In genomic region chr2:230685165-230685560, GRCh38 we compare ENCODE assay signal across 1 cellular context.
TF ChIP-seq lines count a peak whose summit lies in the region.

No MANE protein-coding gene starts in this region.

TF ChIP-seq in SK-N-SH, 30 proteins besides CTCF, POLR2A, EP300 and RAD21 (continued from another document):
- no peak for TF ChIP-seq PBX3 (IDR thresholded peaks at IDR 0.05)
- no peak for TF ChIP-seq POLR2AphosphoS5 (IDR thresholded peaks at IDR 0.05; ENCODE audit: low read depth, low read length)
- TF ChIP-seq, protein P1, sequence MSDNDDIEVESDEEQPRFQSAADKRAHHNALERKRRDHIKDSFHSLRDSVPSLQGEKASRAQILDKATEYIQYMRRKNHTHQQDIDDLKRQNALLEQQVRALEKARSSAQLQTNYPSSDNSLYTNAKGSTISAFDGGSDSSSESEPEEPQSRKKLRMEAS (IDR thresholded peaks at IDR 0.05; ENCODE audit: low read depth), result no peak
- no peak for TF ChIP-seq FOXM1 (IDR thresholded peaks at IDR 0.05; ENCODE audit: low read depth)
- TF ChIP-seq, protein P2, sequence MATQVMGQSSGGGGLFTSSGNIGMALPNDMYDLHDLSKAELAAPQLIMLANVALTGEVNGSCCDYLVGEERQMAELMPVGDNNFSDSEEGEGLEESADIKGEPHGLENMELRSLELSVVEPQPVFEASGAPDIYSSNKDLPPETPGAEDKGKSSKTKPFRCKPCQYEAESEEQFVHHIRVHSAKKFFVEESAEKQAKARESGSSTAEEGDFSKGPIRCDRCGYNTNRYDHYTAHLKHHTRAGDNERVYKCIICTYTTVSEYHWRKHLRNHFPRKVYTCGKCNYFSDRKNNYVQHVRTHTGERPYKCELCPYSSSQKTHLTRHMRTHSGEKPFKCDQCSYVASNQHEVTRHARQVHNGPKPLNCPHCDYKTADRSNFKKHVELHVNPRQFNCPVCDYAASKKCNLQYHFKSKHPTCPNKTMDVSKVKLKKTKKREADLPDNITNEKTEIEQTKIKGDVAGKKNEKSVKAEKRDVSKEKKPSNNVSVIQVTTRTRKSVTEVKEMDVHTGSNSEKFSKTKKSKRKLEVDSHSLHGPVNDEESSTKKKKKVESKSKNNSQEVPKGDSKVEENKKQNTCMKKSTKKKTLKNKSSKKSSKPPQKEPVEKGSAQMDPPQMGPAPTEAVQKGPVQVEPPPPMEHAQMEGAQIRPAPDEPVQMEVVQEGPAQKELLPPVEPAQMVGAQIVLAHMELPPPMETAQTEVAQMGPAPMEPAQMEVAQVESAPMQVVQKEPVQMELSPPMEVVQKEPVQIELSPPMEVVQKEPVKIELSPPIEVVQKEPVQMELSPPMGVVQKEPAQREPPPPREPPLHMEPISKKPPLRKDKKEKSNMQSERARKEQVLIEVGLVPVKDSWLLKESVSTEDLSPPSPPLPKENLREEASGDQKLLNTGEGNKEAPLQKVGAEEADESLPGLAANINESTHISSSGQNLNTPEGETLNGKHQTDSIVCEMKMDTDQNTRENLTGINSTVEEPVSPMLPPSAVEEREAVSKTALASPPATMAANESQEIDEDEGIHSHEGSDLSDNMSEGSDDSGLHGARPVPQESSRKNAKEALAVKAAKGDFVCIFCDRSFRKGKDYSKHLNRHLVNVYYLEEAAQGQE (IDR thresholded peaks at IDR 0.05; ENCODE audit: low read depth, low read length), result no peak
- TF ChIP-seq IRF3 (IDR thresholded peaks at IDR 0.05; ENCODE audit: low read depth, low read length), result no peak
- no peak for TF ChIP-seq FOSL2 (IDR thresholded peaks at IDR 0.05; ENCODE audit: borderline replicate concordance, low read depth)
- no peak for TF ChIP-seq CHD2 (IDR thresholded peaks at IDR 0.05; ENCODE audit: low read length, partially characterized antibody)
- TF ChIP-seq JUND (IDR thresholded peaks at IDR 0.05), result no peak
- TF ChIP-seq SIN3A (IDR thresholded peaks at IDR 0.05; ENCODE audit: borderline replicate concordance, low read depth, low read length), result no peak
- TF ChIP-seq USF1 (IDR thresholded peaks at IDR 0.05; ENCODE audit: borderline replicate concordance, low read depth), result no peak
- no peak for TF ChIP-seq GATA2 (CRISPR knock-in tag; IDR thresholded peaks at IDR 0.05)
- TF ChIP-seq NFIC (IDR thresholded peaks at IDR 0.05; ENCODE audit: borderline replicate concordance), result no peak
